In the genomic region with DNA sequence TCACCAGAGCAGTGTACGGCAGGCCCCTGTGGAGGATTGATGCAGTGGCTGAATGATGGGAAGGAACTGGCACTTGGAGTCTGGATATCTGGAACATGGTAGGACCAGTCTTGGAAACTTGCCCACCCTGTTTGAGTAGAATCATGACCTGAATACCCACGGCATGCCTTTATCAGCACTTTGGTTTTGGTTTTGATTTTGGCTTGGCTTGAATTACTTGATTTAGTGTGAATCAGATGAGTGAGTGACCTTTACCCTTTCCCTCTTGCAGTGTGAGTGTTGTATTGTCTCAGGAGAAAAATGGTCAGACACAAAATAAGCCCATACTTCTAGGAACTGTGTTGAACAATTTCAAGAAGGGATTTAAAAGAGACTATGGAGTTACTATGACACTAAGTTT, we compare ENCODE assay signal across 13 cellular contexts.
"Had no signal": no experiment of that assay in that cellular context is flagged by ENCODE, and none has a peak within 500 bp of the region (broad histone marks: within the 10 kb centered on the region; RNA-seq: fewer than 3 reads in every experiment).

No MANE protein-coding gene starts in this region.

- FAIRE-seq: keratinocyte had no signal

- ATAC-seq: left ventricle myocardium superior; natural killer cell treated with Interleukin-12 subunit alpha and Interleukin-12 subunit beta and Interleukin-15 and Interleukin-18, amount 100 ng/mL, for 72 hours; right cardiac atrium had no signal

- DNase-seq: activated CD4-positive, CD25-positive, alpha-beta regulatory T cell treated with anti-CD3 and anti-CD28 coated beads, Interleukin-2, amount 50 U/mL, for 72 hours; activated naive CD4-positive, alpha-beta T cell treated with anti-CD3 and anti-CD28 coated beads, Interleukin-2, amount 50 U/mL, for 16 hours; activated T-cell treated with anti-CD3 and anti-CD28 coated beads, Interleukin-2, amount 50 U/mL, for 1 hour; adrenal gland; dorsolateral prefrontal cortex; left ventricle myocardium superior; occipital lobe; right cardiac atrium; stimulated activated CD4-positive, alpha-beta T cell treated with anti-CD3 and anti-CD28 coated beads, Interleukin-4, amount 100 ng/mL, for 24 hours; stimulated activated naive CD4-positive, alpha-beta T cell treated with Interleukin-2 at 50 U/mL for 16 hours; transverse colon had no signal
